Comparison of ENCODE assay signal across 1 cellular context in the genomic region with DNA sequence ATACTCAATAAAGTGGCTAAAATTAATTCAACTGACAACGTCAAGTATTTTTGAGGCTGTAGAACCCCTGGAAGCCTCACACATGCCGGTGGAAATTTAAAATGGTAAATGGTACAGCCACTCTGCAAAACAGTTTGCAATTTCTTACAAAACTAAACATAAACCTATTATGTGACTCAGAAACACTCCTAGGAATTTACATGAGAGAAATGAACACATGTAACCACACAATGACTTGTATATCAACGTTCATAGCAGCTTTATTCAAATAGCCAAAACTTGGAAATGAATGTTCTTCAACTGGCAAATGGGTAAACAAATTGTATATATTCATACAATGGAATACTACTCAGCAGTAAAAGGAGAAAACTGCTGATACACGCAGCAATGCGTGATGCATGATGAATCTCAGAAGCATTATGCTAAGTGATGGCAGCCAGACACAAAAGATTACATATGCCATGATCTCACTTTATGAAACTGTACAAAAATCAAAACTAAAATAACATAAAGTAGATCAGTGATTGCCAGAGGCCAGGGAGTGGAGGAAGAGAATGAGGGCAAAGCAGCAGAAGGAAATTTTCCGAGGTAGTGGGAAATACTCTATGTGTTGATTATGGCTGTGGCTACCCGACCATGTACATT.
TF ChIP-seq lines count a peak whose summit lies in the region.

No MANE protein-coding gene starts in this region.

TF ChIP-seq in IMR-90, 13 proteins besides CTCF, POLR2A, EP300 and RAD21:
- peak; percentile 49; the same call in 1 of the 2 replicates for TF ChIP-seq MAFK (IDR thresholded peaks at IDR 0.05; ENCODE audit: low read depth, low read length)
- no peak for TF ChIP-seq RCOR1 (IDR thresholded peaks at IDR 0.05; ENCODE audit: insufficient replicate concordance, low read length)
- no peak for TF ChIP-seq MXI1 (IDR thresholded peaks at IDR 0.05; ENCODE audit: borderline replicate concordance, low read depth, low read length)
